In genomic region chr21:19508844-19509243, GRCh38 we compare ENCODE assay signal across 20 cellular contexts.
"Had no signal": no experiment of that assay in that cellular context is flagged by ENCODE, and none has a peak within 500 bp of the region (broad histone marks: within the 10 kb centered on the region; RNA-seq: fewer than 3 reads in every experiment).

No MANE protein-coding gene starts in this region.

- H3K36me3 ChIP-seq: colonic mucosa, ovary had no signal

- H3K4me3 Mint-ChIP-seq: endodermal cell, naive B cell, neural crest cell had no signal

- H3K9me3 ChIP-seq: colonic mucosa, ovary had no signal

- H3K4me1 ChIP-seq: colonic mucosa had no signal

- H3K36me3 Mint-ChIP-seq: naive B cell had no signal

- H3K4me3 ChIP-seq: colonic mucosa, hepatocyte, ovary had no signal

- FAIRE-seq: endothelial cell of umbilical vein, small intestine had no signal

- H3K4me1 Mint-ChIP-seq: endodermal cell, naive B cell had no signal

- H3K27me3 ChIP-seq: colonic mucosa, hepatocyte, ovary had no signal

- H3K4me2 ChIP-seq: hepatocyte had no signal

- H3K27ac ChIP-seq: colonic mucosa, hepatocyte, ovary had no signal

- DNase-seq: colonic mucosa; effector CD4-positive, alpha-beta T cell; endodermal cell; erythroblast; foreskin melanocyte; head of caudate nucleus; left colon; mesendoderm; naive B cell; nucleus accumbens; ovary; right cardiac atrium; small intestine; stimulated activated CD4-positive, alpha-beta T cell treated with anti-CD3 and anti-CD28 coated beads, Interleukin-12 subunit alpha, Interleukin-12 subunit beta, amount 100 ng/mL, for 4 hours; stimulated activated naive CD4-positive, alpha-beta T cell treated with Interleukin-2 at 50 U/mL for 16 hours; trophoblast cell had no signal

- H3K27ac Mint-ChIP-seq: endodermal cell, naive B cell, progenitor cell of endocrine pancreas had no signal

- H3K79me2 ChIP-seq: hepatocyte had no signal

- H2AFZ ChIP-seq: hepatocyte had no signal

- ATAC-seq: left colon had no signal

- H3K9me3 Mint-ChIP-seq: endodermal cell had no signal

- H3K27me3 Mint-ChIP-seq: naive B cell, progenitor cell of endocrine pancreas had no signal
